ENCODE assay signal across 23 cellular contexts in the genomic region with DNA sequence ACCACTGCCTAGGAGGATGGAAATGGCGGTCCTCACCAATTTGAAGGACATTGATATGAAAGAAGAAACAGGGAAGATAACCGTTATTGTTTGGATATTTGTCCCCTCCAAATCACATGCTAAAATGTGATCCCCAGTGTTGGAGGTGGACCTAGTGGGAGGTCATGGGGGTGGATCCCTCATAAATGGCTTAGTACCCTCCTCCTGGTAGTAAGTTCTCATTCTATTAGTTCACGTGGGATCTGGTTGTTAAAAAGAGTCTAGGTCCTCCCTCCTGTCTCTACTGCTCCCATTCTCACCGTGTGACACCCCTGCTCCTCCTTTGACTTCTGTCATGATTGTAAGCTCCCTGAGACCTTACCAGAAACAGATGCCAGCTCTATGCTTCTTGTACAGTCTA.
"Had no signal": no experiment of that assay in that cellular context is flagged by ENCODE, and none has a peak within 500 bp of the region (broad histone marks: within the 10 kb centered on the region; RNA-seq: fewer than 3 reads in every experiment).

No MANE protein-coding gene starts in this region.

- H3K27ac ChIP-seq: colonic mucosa, dorsolateral prefrontal cortex, foreskin keratinocyte, hepatocyte, lower lobe of right lung had no signal

- H3K36me3 ChIP-seq: colonic mucosa, esophagus muscularis mucosa, gastroesophageal sphincter, heart left ventricle, lower lobe of right lung had no signal

- H3K4me3 ChIP-seq: colonic mucosa, dorsolateral prefrontal cortex, esophagus muscularis mucosa, gastroesophageal sphincter, heart left ventricle, hepatocyte, lower lobe of right lung, mucosa of descending colon had no signal

- H3K36me3 Mint-ChIP-seq: mesothelial cell of epicardium had no signal

- H2AFZ ChIP-seq: hepatocyte had no signal

- H3K4me3 Mint-ChIP-seq: immature natural killer cell, mesothelial cell of epicardium had no signal

- ATAC-seq: foreskin keratinocyte, gastroesophageal sphincter, heart left ventricle, left colon, left lobe of liver, left ventricle myocardium superior, lower lobe of right lung, mucosa of descending colon had no signal

- DNase-seq: colonic mucosa; cortex of kidney; dermis blood vessel endothelial cell; dorsolateral prefrontal cortex; effector CD4-positive, alpha-beta T cell; effector memory CD4-positive, alpha-beta T cell; foreskin keratinocyte; heart left ventricle; hypothalamus; immature natural killer cell; islet precursor cell; kidney; kidney glomerular epithelial cell; left colon; left ventricle myocardium superior; lower lobe of right lung; mesenchymal stem cell; mucosa of descending colon had no signal

- H3K4me2 ChIP-seq: hepatocyte had no signal

- H3K27me3 ChIP-seq: colonic mucosa, dorsolateral prefrontal cortex, esophagus muscularis mucosa, foreskin keratinocyte, gastroesophageal sphincter, heart left ventricle, hepatocyte had no signal

- H3K27ac Mint-ChIP-seq: immature natural killer cell, mesothelial cell of epicardium had no signal

- H3K4me1 ChIP-seq: colonic mucosa had no signal

- H3K4me1 Mint-ChIP-seq: immature natural killer cell had no signal

- H3K9me3 ChIP-seq: colonic mucosa, esophagus muscularis mucosa, gastroesophageal sphincter, heart left ventricle, lower lobe of right lung, mucosa of descending colon had no signal

- H3K79me2 ChIP-seq: hepatocyte had no signal
